21 cellular contexts compared by ENCODE assay signal in the genomic region with DNA sequence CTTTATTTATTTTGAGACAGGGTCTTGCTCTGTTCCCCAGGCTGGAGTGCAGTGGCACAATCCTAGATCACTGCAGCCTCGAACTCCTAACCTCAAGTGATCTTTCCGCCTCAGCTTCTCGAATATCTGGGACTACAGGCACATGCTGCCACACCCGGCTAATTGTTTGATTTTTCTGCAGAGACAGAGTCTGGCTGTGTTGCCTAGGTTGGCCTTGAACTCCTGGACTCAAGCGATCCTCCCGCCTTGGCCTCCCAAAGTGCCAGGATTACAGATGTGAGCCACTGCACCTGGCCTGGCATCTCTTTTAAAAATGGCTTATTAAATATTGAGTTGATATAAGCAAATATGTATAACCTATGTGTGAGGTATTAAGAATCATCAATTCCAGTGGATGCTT.
A peak's percentile ranks its signal among the peaks of the same experiment; 100 is the strongest.
DNase-seq lines count a peak whose midpoint lies in the region; ATAC-seq, FAIRE-seq and TF ChIP-seq lines count a peak whose summit lies in the region.
"Had no signal": no experiment of that assay in that cellular context is flagged by ENCODE, and none has a peak within 500 bp of the region (broad histone marks: within the 10 kb centered on the region; RNA-seq: fewer than 3 reads in every experiment).

No MANE protein-coding gene starts in this region.

- FAIRE-seq in GM12891 (lab: Jason Lieb, UNC), result no peak
- FAIRE-seq: A204.1, G401.6, GM19239 had no signal

- DNase-seq in right atrium auricular region (ENCODE audit: low spot score) (peak; percentile 44), Right ventricle myocardium superior (no peak), T-helper 17 cell (no peak), mesenteric fat pad (ENCODE audit: low spot score) (peak; percentile 77), GM12891 (ENCODE audit: insufficient read length, low spot score) (no peak), BE2C (no peak)
- DNase-seq: Caco-2; CD4-positive, CD25-positive, alpha-beta regulatory T cell; CD8-positive, alpha-beta T cell; DMS153; DND-41; H9 had no signal

- TF ChIP-seq POLR2A in GM12891 (IDR thresholded peaks at IDR 0.05; ENCODE audit: low read depth, low read length), result no peak

- H3K27me3 ChIP-seq in right atrium auricular region (no peaks in the 10 kb centered on the region), BE2C (no peaks in the 10 kb centered on the region)

- H3K27me3 Mint-ChIP-seq in T-helper 17 cell, result no peaks in the 10 kb centered on the region
- H3K27me3 Mint-ChIP-seq: B cell; CD4-positive, CD25-positive, alpha-beta regulatory T cell had no signal

- H3K9me3 ChIP-seq in right atrium auricular region, result peaks cover 0 to 8% of the 10 kb centered on the region in 2 donors
- no peaks in the 10 kb centered on the region for H3K9me3 ChIP-seq in T-helper 17 cell (ENCODE audit: control insufficient read depth, low read length, poor library complexity, severe bottlenecking)
- no peaks in the 10 kb centered on the region for H3K9me3 ChIP-seq in BE2C
- H3K9me3 ChIP-seq: Caco-2 had no signal

- H3K4me3 Mint-ChIP-seq in T-helper 17 cell, result no peak overlapping the region
- H3K4me3 Mint-ChIP-seq: B cell; CD4-positive, CD25-positive, alpha-beta regulatory T cell; CD8-positive, alpha-beta T cell; GM23338; H9 had no signal

- TF ChIP-seq CTCF in right atrium auricular region (IDR thresholded peaks at IDR 0.05), result no peak
- no peak for TF ChIP-seq CTCF in BE2C (IDR thresholded peaks at IDR 0.05; ENCODE audit: low read depth, low read length)

- peaks cover 0 to 33% of the 10 kb centered on the region in 2 donors for H3K4me1 ChIP-seq in right atrium auricular region
- no peaks in the 10 kb centered on the region for H3K4me1 ChIP-seq in BE2C
- H3K4me1 ChIP-seq: Caco-2 had no signal

- H3K36me3 Mint-ChIP-seq in T-helper 17 cell (ENCODE audit: low read depth), result peaks cover 7% of the 10 kb centered on the region

- peaks cover 14% of the 10 kb centered on the region for H3K4me1 Mint-ChIP-seq in T-helper 17 cell

- H3K36me3 ChIP-seq in right atrium auricular region (no peaks in the 10 kb centered on the region), BE2C (no peaks in the 10 kb centered on the region)

- H3K27ac Mint-ChIP-seq in T-helper 17 cell, result peak overlapping the region; percentile 68
- H3K27ac Mint-ChIP-seq: B cell; CD8-positive, alpha-beta T cell; GM23338; H9 had no signal

- intact Hi-C loops in Right ventricle myocardium superior (cut with DNase I), result no loop called here

- H3K4me3 ChIP-seq in right atrium auricular region (no peak overlapping the region), BE2C (ENCODE audit: low read depth, low read length) (no peak overlapping the region)
- H3K4me3 ChIP-seq: GM23338 had no signal

- H3K27ac ChIP-seq in right atrium auricular region, result no peak overlapping the region
- H3K27ac ChIP-seq: 22Rv1, C4-2B had no signal

- ATAC-seq in Right ventricle myocardium superior (ENCODE audit: poor library complexity) (no peak), T-helper 17 cell (no peak), HG03565 (IDR thresholded peaks at IDR 0.05; ENCODE audit: unreplicated experiment) (no peak)
- ATAC-seq: CD8-positive, alpha-beta T cell; GM23338; HCT116 had no signal

TF ChIP-seq in GM12891, 5 proteins besides CTCF, POLR2A, EP300 and RAD21:
- TF ChIP-seq POU2F2 (IDR thresholded peaks at IDR 0.05; ENCODE audit: low read depth, low read length), result no peak
- no peak for TF ChIP-seq PAX5 (IDR thresholded peaks at IDR 0.05; ENCODE audit: insufficient read depth, low read length, severe bottlenecking)
- no peak for TF ChIP-seq TAF1 (IDR thresholded peaks at IDR 0.05; ENCODE audit: low read depth, low read length)
- TF ChIP-seq POLR2AphosphoS5 (IDR thresholded peaks at IDR 0.05; ENCODE audit: low read depth, low read length), result no peak
- TF ChIP-seq SPI1 (IDR thresholded peaks at IDR 0.05; ENCODE audit: low read depth, low read length), result no peak
TF ChIP-seq in GM12891: peak in this region for 0.

Comparison
In these comparisons a context has a peak if more than half of its experiments do, and no peak if none do; other contexts are left out.
1. DNase-seq: peak in right atrium auricular region (single experiment) and mesenteric fat pad (single experiment); none in Right ventricle myocardium superior (single experiment), T-helper 17 cell (0 of 3), GM12891 (single experiment) and BE2C (single experiment).